ENCODE assay signal across 8 cellular contexts in the genomic region with DNA sequence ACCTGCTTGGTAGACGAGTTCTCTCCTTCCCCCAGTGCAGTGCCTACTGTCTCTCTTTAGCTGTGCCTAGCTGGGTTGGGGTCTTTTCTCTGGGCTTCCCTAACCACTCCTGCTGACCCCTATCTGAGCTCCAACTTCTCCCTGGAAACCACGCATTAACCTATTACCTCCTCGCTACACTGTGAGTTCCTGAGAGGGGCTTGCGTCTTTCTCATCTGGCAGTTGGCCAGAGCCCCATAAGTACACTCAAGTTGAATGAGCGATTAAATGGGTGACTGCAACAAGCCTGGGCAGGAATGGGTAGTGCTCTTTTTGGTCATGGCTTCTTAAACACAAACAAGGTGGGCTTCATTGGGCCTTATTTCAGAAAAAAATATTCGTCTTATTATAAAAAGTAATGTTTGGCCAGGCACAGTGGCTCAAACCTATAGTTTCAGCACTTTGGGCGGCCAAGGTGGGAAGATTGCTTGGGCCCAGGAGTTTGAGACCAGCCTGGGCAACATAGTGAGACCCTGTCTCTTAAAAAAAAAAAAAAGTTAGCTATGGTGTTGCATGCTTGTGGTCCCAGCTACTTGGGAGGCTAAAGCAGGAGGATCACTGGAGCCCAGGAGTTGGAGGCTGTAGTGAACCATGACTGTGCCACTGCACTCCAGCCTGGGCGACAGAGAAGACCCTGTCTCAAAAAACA. TPM values are rescaled to one million over a fixed set of nuclear protein-coding genes. Genes with fewer than 3 reads are reported as not detected.
DNase-seq lines count a peak whose midpoint lies in the region; ATAC-seq and TF ChIP-seq lines count a peak whose summit lies in the region.

No MANE protein-coding gene starts in this region.

- peak overlapping the region in 1 of 2 donors; percentile 23 for H3K9ac ChIP-seq in mucosa of rectum (ENCODE audit: low read depth in 1 of 2, low read length in 2 of 2)

- H3K9me3 ChIP-seq in Caco-2 (no peaks in the 10 kb centered on the region), mucosa of rectum (ENCODE audit: control insufficient read depth in 2 of 2, low read length in 2 of 2) (no peaks in the 10 kb centered on the region)

- no peaks in the 10 kb centered on the region for H3K27me3 ChIP-seq in Caco-2 (replicated peaks; ENCODE audit: control insufficient read depth, insufficient read depth, low read length)
- no peaks in the 10 kb centered on the region for H3K27me3 ChIP-seq in mucosa of rectum (ENCODE audit: control insufficient read depth in 2 of 2, insufficient read depth in 2 of 2, low read length in 2 of 2)

- no peak overlapping the region for H3K4me3 ChIP-seq in Caco-2 (ENCODE audit: low read depth, low read length)
- no peak overlapping the region for H3K4me3 ChIP-seq in mucosa of rectum (ENCODE audit: low read length in 2 of 2)

- BruUV-seq in Caco-2 (replicated peaks; lab: Mats Ljungman, UMichigan) = no TSS peak

- H3K27me3 Mint-ChIP-seq in Caco-2 (ENCODE audit: insufficient read depth, unreplicated experiment) = no peaks in the 10 kb centered on the region
- no peaks in the 10 kb centered on the region for H3K27me3 Mint-ChIP-seq in activated CD4-positive, alpha-beta memory T cell treated with anti-CD3 and anti-CD28 coated beads, Interleukin-2, amount 10 ng/mL, durations not matched to agents 7 days and 5 days

- CTCF ChIA-PET in Caco-2 (lab: Charles Lee) = no interaction called here
- CTCF ChIA-PET in activated CD4-positive, alpha-beta memory T cell treated with anti-CD3 and anti-CD28 coated beads, Interleukin-2, amount 10 ng/mL, durations not matched to agents 7 days and 5 days (lab: Charles Lee) = interaction anchor here (1.3 to 3.0 kb wide), 5 partner anchors 12 to 106 kb away, joined by 3 to 17 read pairs (median 11); a partner anchor contains a TSS

- H3K4me1 ChIP-seq in Caco-2 (peaks cover 45% of the 10 kb centered on the region), mucosa of rectum (ENCODE audit: control insufficient read depth in 2 of 2, insufficient read depth in 2 of 2, low read length in 2 of 2) (peaks cover 26 to 32% of the 10 kb centered on the region in 2 donors)

- H3K36me3 ChIP-seq in Caco-2 (ENCODE audit: control insufficient read depth, insufficient read depth, low read length) = no peaks in the 10 kb centered on the region
- no peaks in the 10 kb centered on the region for H3K36me3 ChIP-seq in mucosa of rectum (ENCODE audit: control insufficient read depth in 2 of 2, insufficient read depth in 2 of 2, low read length in 2 of 2)

- no peaks in the 10 kb centered on the region for H3K36me3 Mint-ChIP-seq in Caco-2 (ENCODE audit: insufficient read depth, unreplicated experiment)
- peaks cover 2% of the 10 kb centered on the region for H3K36me3 Mint-ChIP-seq in activated CD4-positive, alpha-beta memory T cell treated with anti-CD3 and anti-CD28 coated beads, Interleukin-2, amount 10 ng/mL, durations not matched to agents 7 days and 5 days (ENCODE audit: low read depth)

- POLR2A ChIA-PET in Caco-2 (lab: Charles Lee) = no interaction called here
- POLR2A ChIA-PET in activated CD4-positive, alpha-beta memory T cell treated with anti-CD3 and anti-CD28 coated beads, Interleukin-2, amount 10 ng/mL, durations not matched to agents 7 days and 5 days (lab: Charles Lee) = interaction anchor here (0.9 to 5.5 kb wide), 17 partner anchors 9 to 539 kb away, joined by 3 to 93 read pairs (median 6); a partner anchor contains a TSS

- no peak overlapping the region for H3K4me3 Mint-ChIP-seq in Caco-2 (ENCODE audit: unreplicated experiment)
- H3K4me3 Mint-ChIP-seq in activated CD4-positive, alpha-beta memory T cell treated with anti-CD3 and anti-CD28 coated beads, Interleukin-2, amount 10 ng/mL, durations not matched to agents 7 days and 5 days = peak overlapping the region; percentile 70

- no peak for TF ChIP-seq CTCF in Caco-2 (IDR thresholded peaks at IDR 0.05; ENCODE audit: insufficient read depth in 1 of 2, low read depth in 1 of 2, low read length in 1 of 2, severe bottlenecking in 1 of 2, unreplicated experiment in 1 of 2)

- H3K9me3 Mint-ChIP-seq in Caco-2 (ENCODE audit: unreplicated experiment) = no peaks in the 10 kb centered on the region
- H3K9me3 Mint-ChIP-seq in activated CD4-positive, alpha-beta memory T cell treated with anti-CD3 and anti-CD28 coated beads, Interleukin-2, amount 10 ng/mL, durations not matched to agents 7 days and 5 days = no peaks in the 10 kb centered on the region

- peak overlapping the region; percentile 29 for H3K27ac Mint-ChIP-seq in Caco-2 (ENCODE audit: unreplicated experiment)
- peak overlapping the region; percentile 96 for H3K27ac Mint-ChIP-seq in activated CD4-positive, alpha-beta memory T cell treated with anti-CD3 and anti-CD28 coated beads, Interleukin-2, amount 10 ng/mL, durations not matched to agents 7 days and 5 days

- peak overlapping the region; percentile 84 to 86 for H3K27ac ChIP-seq in mucosa of rectum (ENCODE audit: low read depth in 2 of 2, low read length in 2 of 2)

- H3K4me1 Mint-ChIP-seq in Caco-2 (ENCODE audit: low read depth, unreplicated experiment) = peaks cover 28% of the 10 kb centered on the region
- H3K4me1 Mint-ChIP-seq in activated CD4-positive, alpha-beta memory T cell treated with anti-CD3 and anti-CD28 coated beads, Interleukin-2, amount 10 ng/mL, durations not matched to agents 7 days and 5 days = peaks cover 44% of the 10 kb centered on the region

- DNase-seq in Caco-2 (no peak), NCI-H128 (lab: John Stamatoyannopoulos, UW; ENCODE audit: unreplicated experiment) (peak; percentile 80), posterior vena cava (ENCODE audit: low spot score) (no peak), left colon (no peak)
- DNase-seq in activated CD4-positive, alpha-beta memory T cell treated with anti-CD3 and anti-CD28 coated beads, Interleukin-2, amount 10 ng/mL, durations not matched to agents 7 days and 5 days = no peak
- no peak for DNase-seq in activated CD4-positive, CD25-positive, alpha-beta regulatory T cell (lab: John Stamatoyannopoulos, UW)

- intact Hi-C loops in Caco-2 (cut with micrococcal nuclease; ENCODE audit: unreplicated experiment) (loop anchor here (5.0 kb wide), 1 partner anchor 82 kb away; no protein-coding TSS in a partner anchor), posterior vena cava (cut with DNase I) (no loop called here), left colon (cut with DNase I, micrococcal nuclease) (no loop called here)

- ATAC-seq in left colon (no peak), GM19397 (IDR thresholded peaks at IDR 0.05; ENCODE audit: unreplicated experiment) (no peak)

RNA-seq across cellular contexts. Expression of a gene that starts 41.4 kb away (rescaled TPM):
- 78.7 and 81.0 TPM in 2 replicates for total RNA-seq in Caco-2 (2022)
- 10 to 100 TPM; 37.5 to 38.8 TPM for total RNA-seq in activated CD4-positive, alpha-beta memory T cell treated with anti-CD3 and anti-CD28 coated beads, Interleukin-2, amount 10 ng/mL, durations not matched to agents 7 days and 5 days
- total RNA-seq in posterior vena cava = 10 to 100 TPM; 81.4 to 89.8 TPM
- 10 to 100 TPM; 71.9 to 84.2 TPM for total RNA-seq in left colon
